Comparison of ENCODE assay signal across 8 cellular contexts in the genomic region with DNA sequence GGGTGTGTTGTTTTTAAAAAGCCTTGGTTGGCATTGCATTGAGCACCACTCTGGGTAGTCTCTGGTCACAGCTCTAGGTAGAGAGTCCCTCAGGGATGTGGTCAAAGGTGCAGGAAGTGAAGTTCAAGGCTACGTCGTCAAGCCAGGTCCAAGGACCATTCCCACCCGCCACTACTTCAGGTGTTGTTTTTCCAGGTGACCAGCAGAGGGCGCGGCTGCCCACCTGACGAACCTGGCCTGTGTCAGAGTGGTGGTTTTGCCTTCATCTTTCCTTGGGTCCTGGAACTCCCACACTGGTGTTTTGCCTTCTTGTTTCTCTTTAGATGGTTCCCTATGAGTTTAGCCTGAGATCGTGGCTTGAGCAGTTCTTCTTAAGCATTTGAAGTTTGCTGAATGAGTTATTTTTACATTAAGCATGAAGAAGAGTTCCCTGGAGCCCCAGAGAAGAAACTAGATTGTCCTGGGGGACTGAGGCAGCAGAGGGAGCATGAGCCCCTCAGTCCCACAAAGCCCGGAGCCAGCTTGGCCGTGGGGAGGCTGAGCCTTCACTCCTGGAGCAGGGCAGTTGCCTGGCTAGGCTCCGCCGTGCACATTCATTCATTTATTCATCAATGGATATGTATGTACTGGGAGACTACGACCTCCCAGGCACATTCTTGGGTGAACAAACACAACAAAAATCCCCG. TPM values are rescaled to one million over a fixed set of nuclear protein-coding genes. Genes with fewer than 3 reads are reported as not detected.
DNase-seq lines count a peak whose midpoint lies in the region; ATAC-seq and TF ChIP-seq lines count a peak whose summit lies in the region.

No MANE protein-coding gene starts in this region.

- 39% methylated on average over 13 of the region's 13 CpGs for WGBS in suprapubic skin

- no peak overlapping the region for H3K4me3 ChIP-seq in suprapubic skin

- DNase-seq in DMS79 (lab: John Stamatoyannopoulos, UW) (peak; percentile 43), H4 (ENCODE audit: low spot score) (peak; percentile 21), NCI-H345 treated with DMSO at 0.1 percent for 48 hours (lab: John Stamatoyannopoulos, UW; ENCODE audit: unreplicated experiment) (peak; percentile 2), hippocampal formation (lab: John Stamatoyannopoulos, UW) (peak; percentile 48 to 69), suprapubic skin (ENCODE audit: low spot score in 2 of 2) (no peak)
- peak; percentile 3 for DNase-seq in activated T-helper 9 cell treated with anti-CD3 and anti-CD28 coated beads, Interleukin-2, amount 50 U/mL, for 16 hours (ENCODE audit: low read depth)
- peak; percentile 21 to 41 for DNase-seq in stimulated activated CD4-positive, alpha-beta T cell treated with anti-CD3 and anti-CD28 coated beads, Interleukin-2, amount 100 ng/mL, for 48 hours

- no peak for TF ChIP-seq POLR2A in suprapubic skin (IDR thresholded peaks at IDR 0.05)

- no peak for TF ChIP-seq EP300 in suprapubic skin (IDR thresholded peaks at IDR 0.05)

- H3K4me1 ChIP-seq in suprapubic skin: no peaks in the 10 kb centered on the region

- H3K27me3 ChIP-seq in suprapubic skin: peaks cover 65% of the 10 kb centered on the region

- no peak for ATAC-seq in GM18520 (IDR thresholded peaks at IDR 0.05; ENCODE audit: unreplicated experiment)

- no peaks in the 10 kb centered on the region for H3K9me3 ChIP-seq in suprapubic skin

- no peak overlapping the region for H3K27ac ChIP-seq in suprapubic skin

- TF ChIP-seq CTCF in suprapubic skin (IDR thresholded peaks at IDR 0.05): peak in 1 of 2 donors; percentile 59

- H3K36me3 ChIP-seq in suprapubic skin: no peaks in the 10 kb centered on the region

RNA-seq across cellular contexts. Expression of gene PHACTR3, which starts 5.6 kb away (rescaled TPM):
- total RNA-seq in H4 (2014; rRNA removed; shearing (Covaris generic)): 0.29 TPM in 1 of 2 replicates, not detected in the other
- total RNA-seq in suprapubic skin: 10 to 100 TPM in 2 of 4 donors, 1 to 10 TPM in 2; 2.4 to 12.8 (median 9.7) TPM

Comparison
In these comparisons a context has a peak if more than half of its experiments do, and no peak if none do; other contexts are left out.
1. DNase-seq: peak in DMS79 (single experiment), H4 (single experiment), NCI-H345 treated with DMSO at 0.1 percent for 48 hours (single experiment), activated T-helper 9 cell treated with anti-CD3 and anti-CD28 coated beads, Interleukin-2, amount 50 U/mL, for 16 hours (single experiment), hippocampal formation (2 of 2) and stimulated activated CD4-positive, alpha-beta T cell treated with anti-CD3 and anti-CD28 coated beads, Interleukin-2, amount 100 ng/mL, for 48 hours (2 of 2); none in suprapubic skin (0 of 2).